In the genomic region with DNA sequence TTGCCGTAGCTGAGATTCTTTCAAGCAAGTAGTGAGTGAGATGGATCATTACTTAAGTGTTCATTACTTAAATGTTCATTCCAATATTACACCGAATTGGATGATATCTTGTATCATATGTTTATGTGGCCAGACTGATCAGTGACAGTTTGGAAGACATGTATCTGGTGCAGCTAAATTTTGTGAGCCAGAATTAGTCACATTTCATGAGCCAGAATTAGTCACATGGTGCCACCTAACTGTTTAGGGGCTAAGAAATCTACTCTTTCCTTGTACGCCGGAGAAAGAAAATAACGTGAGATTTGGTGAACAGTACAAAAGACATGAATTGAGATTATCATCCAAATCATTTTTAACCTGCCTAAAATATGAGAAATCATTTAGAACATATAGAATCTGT, we compare ENCODE assay signal across 15 cellular contexts.
DNase-seq lines count a peak whose midpoint lies in the region; ATAC-seq, FAIRE-seq and TF ChIP-seq lines count a peak whose summit lies in the region.
"Had no signal": no experiment of that assay in that cellular context is flagged by ENCODE, and none has a peak within 500 bp of the region (broad histone marks: within the 10 kb centered on the region; RNA-seq: fewer than 3 reads in every experiment).

No MANE protein-coding gene starts in this region.

- peak overlapping the region; percentile 83; the same call in 1 of the 2 replicates for H3K27ac Mint-ChIP-seq in HFFc6
- H3K27ac Mint-ChIP-seq: activated CD4-positive, alpha-beta T cell treated with anti-CD3 and anti-CD28 coated beads, Interleukin-2, amount 10 ng/mL, durations not matched to agents 24 days and 14 days; activated naive CD8-positive, alpha-beta T cell treated with anti-CD3 and anti-CD28 coated beads, Interleukin-2, amount 50 U/mL, for 24 hours; memory B cell had no signal

- H3K27me3 ChIP-seq in layer of hippocampus (ENCODE audit: control insufficient read depth, insufficient read depth, low read length), result no peaks in the 10 kb centered on the region

- H3K36me3 Mint-ChIP-seq in HFFc6 (ENCODE audit: low read depth), result no peaks in the 10 kb centered on the region
- H3K36me3 Mint-ChIP-seq: memory B cell had no signal

- no peak for TF ChIP-seq POLR2A in GM12892 (IDR thresholded peaks at IDR 0.05; ENCODE audit: low read depth, low read length)

- H3K27me3 Mint-ChIP-seq in HFFc6 (ENCODE audit: insufficient read depth), result no peaks in the 10 kb centered on the region
- H3K27me3 Mint-ChIP-seq: activated CD4-positive, alpha-beta T cell treated with anti-CD3 and anti-CD28 coated beads, Interleukin-2, amount 10 ng/mL, durations not matched to agents 24 days and 14 days; activated naive CD8-positive, alpha-beta T cell treated with anti-CD3 and anti-CD28 coated beads, Interleukin-2, amount 50 U/mL, for 24 hours; memory B cell had no signal

- H3K4me3 Mint-ChIP-seq in HFFc6, result peak overlapping the region; percentile 77
- H3K4me3 Mint-ChIP-seq: activated CD4-positive, alpha-beta T cell treated with anti-CD3 and anti-CD28 coated beads, Interleukin-2, amount 10 ng/mL, durations not matched to agents 24 days and 14 days; activated naive CD8-positive, alpha-beta T cell treated with anti-CD3 and anti-CD28 coated beads, Interleukin-2, amount 50 U/mL, for 24 hours; memory B cell had no signal

- H3K4me1 Mint-ChIP-seq in HFFc6 (ENCODE audit: low read depth), result peaks cover 33% of the 10 kb centered on the region
- H3K4me1 Mint-ChIP-seq: activated CD4-positive, alpha-beta T cell treated with anti-CD3 and anti-CD28 coated beads, Interleukin-2, amount 10 ng/mL, durations not matched to agents 24 days and 14 days; activated naive CD8-positive, alpha-beta T cell treated with anti-CD3 and anti-CD28 coated beads, Interleukin-2, amount 50 U/mL, for 24 hours; memory B cell had no signal

- DNase-seq in HFFc6, result peak; percentile 6
- DNase-seq in superior temporal gyrus (ENCODE audit: extremely low spot score), result peak; percentile 87
- DNase-seq in NCI-H345 treated with DMSO at 0.1 percent for 48 hours (lab: John Stamatoyannopoulos, UW; ENCODE audit: unreplicated experiment), result no peak
- DNase-seq in stimulated activated naive CD8-positive, alpha-beta T cell treated with anti-CD3 and anti-CD28 coated beads, Interleukin-15, Interleukin-2, amounts not matched to agents 100 U/mL and 50 U/mL, for 24 hours, result no peak
- DNase-seq in GM12892 (ENCODE audit: insufficient read length), result no peak
- DNase-seq: activated CD4-positive, alpha-beta T cell treated with anti-CD3 and anti-CD28 coated beads, Interleukin-2, amount 10 ng/mL, durations not matched to agents 24 days and 14 days; activated naive CD8-positive, alpha-beta T cell treated with anti-CD3 and anti-CD28 coated beads, Interleukin-2, amount 50 U/mL, for 24 hours; dermis blood vessel endothelial cell; NCI-H187 treated with DMSO at 0.1 percent for 48 hours; NCI-H69 had no signal

- TF ChIP-seq CTCF in HFFc6 (IDR thresholded peaks at IDR 0.05), result no peak

- H3K27ac ChIP-seq in angular gyrus (ENCODE audit: low read depth, low read length), result peak overlapping the region; percentile 75
- H3K27ac ChIP-seq in layer of hippocampus (ENCODE audit: low read depth, low read length), result peak overlapping the region; percentile 68

- ATAC-seq in HG02973 (IDR thresholded peaks at IDR 0.05; ENCODE audit: unreplicated experiment), result no peak
- no peak for ATAC-seq in stimulated activated naive CD8-positive, alpha-beta T cell treated with anti-CD3 and anti-CD28 coated beads, Interleukin-15, Interleukin-2, amounts not matched to agents 100 U/mL and 50 U/mL, for 24 hours
- ATAC-seq: activated naive CD8-positive, alpha-beta T cell treated with anti-CD3 and anti-CD28 coated beads, Interleukin-2, amount 50 U/mL, for 24 hours; GM12878 had no signal

- FAIRE-seq in GM12892 (lab: Jason Lieb, UNC), result no peak
- FAIRE-seq: GM12878 had no signal

- no peaks in the 10 kb centered on the region for H3K9me3 Mint-ChIP-seq in HFFc6
- H3K9me3 Mint-ChIP-seq: activated CD4-positive, alpha-beta T cell treated with anti-CD3 and anti-CD28 coated beads, Interleukin-2, amount 10 ng/mL, durations not matched to agents 24 days and 14 days; activated naive CD8-positive, alpha-beta T cell treated with anti-CD3 and anti-CD28 coated beads, Interleukin-2, amount 50 U/mL, for 24 hours; memory B cell had no signal

Comparison
In these comparisons a context has a peak if more than half of its experiments do, and no peak if none do; other contexts are left out.
1. DNase-seq: peak in HFFc6 (single experiment) and superior temporal gyrus (single experiment); none in NCI-H345 treated with DMSO at 0.1 percent for 48 hours (single experiment), stimulated activated naive CD8-positive, alpha-beta T cell treated with anti-CD3 and anti-CD28 coated beads, Interleukin-15, Interleukin-2, amounts not matched to agents 100 U/mL and 50 U/mL, for 24 hours (single experiment) and GM12892 (single experiment).